15 cellular contexts compared by ENCODE assay signal in the genomic region with DNA sequence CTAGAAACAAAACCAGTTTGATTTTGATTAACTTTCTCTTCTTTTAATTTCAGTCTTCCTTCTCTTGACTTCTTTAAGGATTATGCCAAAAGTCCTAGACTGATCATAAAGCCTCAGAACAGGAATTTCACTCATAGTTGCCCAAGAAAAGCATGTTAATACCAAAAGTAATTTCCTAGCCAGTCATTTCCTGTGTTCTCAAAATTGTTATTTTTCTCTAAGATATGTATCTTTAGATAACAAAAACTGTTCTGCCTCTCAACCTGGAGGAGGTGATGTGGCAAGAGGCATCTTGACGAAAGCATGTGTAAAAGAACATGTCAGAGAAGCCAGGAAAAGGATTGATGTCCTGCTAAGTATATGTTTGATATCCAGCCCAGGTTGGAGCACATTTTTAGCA.
DNase-seq lines count a peak whose midpoint lies in the region; ATAC-seq, FAIRE-seq and TF ChIP-seq lines count a peak whose summit lies in the region.
"Had no signal": no experiment of that assay in that cellular context is flagged by ENCODE, and none has a peak within 500 bp of the region (broad histone marks: within the 10 kb centered on the region; RNA-seq: fewer than 3 reads in every experiment).

No MANE protein-coding gene starts in this region.

- H3K56ac ChIP-seq in H1 (replicated peaks; ENCODE audit: insufficient read length, low read depth, low read length), result no peak overlapping the region

- H3K9me3 ChIP-seq in GM23248 (ENCODE audit: low read depth) (no peaks in the 10 kb centered on the region), RWPE2 (ENCODE audit: severe bottlenecking) (no peaks in the 10 kb centered on the region), H1 (ENCODE audit: insufficient read depth in 2 of 2, low read depth in 1 of 2, low read length in 1 of 2) (no peaks in the 10 kb centered on the region)
- H3K9me3 ChIP-seq: stomach had no signal

- no peak overlapping the region for H2BK5ac ChIP-seq in H1 (ENCODE audit: low read depth, low read length)

- H2BK120ac ChIP-seq in H1 (replicated peaks; ENCODE audit: low read depth, low read length), result peak overlapping the region; percentile 48

- H3F3A ChIP-seq in GM23248 (ENCODE audit: insufficient read depth), result peaks cover 96% of the 10 kb centered on the region

- no peak overlapping the region for H2BK12ac ChIP-seq in H1 (ENCODE audit: low read depth, low read length)

- H4K20me1 ChIP-seq in GM23248 (ENCODE audit: insufficient read depth) (no peaks in the 10 kb centered on the region), H1 (replicated peaks in 1 of 2; ENCODE audit: control insufficient read depth in 1 of 2, insufficient read depth in 2 of 2, low read length in 2 of 2) (peaks cover 0 to 5% of the 10 kb centered on the region in 2 experiments)

- H4K91ac ChIP-seq in H1 (replicated peaks; ENCODE audit: insufficient read length, low read length), result no peak overlapping the region

- CTCF ChIA-PET in H1 (lab: Charles Lee; ENCODE audit: partially characterized antibody), result interaction anchor here (0.9 to 1.7 kb wide), 3 partner anchors 11 to 44 kb away, joined by 3 to 5 read pairs (median 5); no protein-coding TSS in a partner anchor

- H3K18ac ChIP-seq in H1 (ENCODE audit: extremely low read depth, low read length), result no peak overlapping the region

- no peak overlapping the region for H4K8ac ChIP-seq in H1 (ENCODE audit: extremely low read depth, insufficient read depth, low read length)

- no peak overlapping the region for H3K23ac ChIP-seq in H1 (ENCODE audit: insufficient read length)

- in situ Hi-C loops in GM23248 (cut with MboI), result no loop called here

- peak overlapping the region; percentile 94 for H3K27ac ChIP-seq in GM23248
- H3K27ac ChIP-seq in RWPE2 (ENCODE audit: poor library complexity, severe bottlenecking), result peak overlapping the region; percentile 99
- H3K27ac ChIP-seq in H1 (ENCODE audit: low read depth, low read length), result no peak overlapping the region
- H3K27ac ChIP-seq in caudate nucleus (ENCODE audit: low read depth, low read length), result no peak overlapping the region

- no peak overlapping the region for H2AFZ ChIP-seq in GM23248
- H2AFZ ChIP-seq in H1 (ENCODE audit: low read length), result no peak overlapping the region

- H2BK20ac ChIP-seq in H1 (ENCODE audit: low read length), result no peak overlapping the region

- no peaks in the 10 kb centered on the region for H3K36me3 ChIP-seq in GM23248 (ENCODE audit: low read depth)
- H3K36me3 ChIP-seq in RWPE2 (ENCODE audit: low read depth), result peaks cover 33% of the 10 kb centered on the region; the same call in 1 of the 2 replicates
- H3K36me3 ChIP-seq in H1 (ENCODE audit: control insufficient read depth in 2 of 4, insufficient read depth in 4 of 4, low read length in 3 of 4), result no peaks in the 10 kb centered on the region
- H3K36me3 ChIP-seq: stomach had no signal

- TF ChIP-seq POLR2A in H1 (IDR thresholded peaks at IDR 0.05; ENCODE audit: control extremely low read depth in 1 of 2, low read depth in 2 of 2, low read length in 2 of 2), result no peak

- H3K4me3 ChIP-seq in GM23248 (peak overlapping the region; percentile 28; the same call in 1 of the 2 replicates), RWPE2 (ENCODE audit: severe bottlenecking) (no peak overlapping the region), H1 (ENCODE audit: extremely low read depth in 1 of 4, insufficient read depth in 2 of 4, low read depth in 3 of 4, low read length in 4 of 4) (no peak overlapping the region)
- H3K4me3 ChIP-seq: stomach had no signal

- H2BK15ac ChIP-seq in H1 (ENCODE audit: low read length), result no peak overlapping the region

- H3K4me2 ChIP-seq in GM23248 (ENCODE audit: unreplicated experiment), result peak overlapping the region; percentile 62
- H3K4me2 ChIP-seq in H1 (ENCODE audit: insufficient read depth in 1 of 2, low read depth in 2 of 2, low read length in 2 of 2), result no peak overlapping the region

- H3K79me2 ChIP-seq in GM23248 (ENCODE audit: insufficient read depth) (peaks cover 97% of the 10 kb centered on the region), H1 (ENCODE audit: control insufficient read depth in 1 of 2, insufficient read depth in 2 of 2, low read length in 2 of 2) (peaks cover 0 to 52% of the 10 kb centered on the region in 2 experiments; a peak in 2 of 4 replicates)

- ATAC-seq in RWPE2 (ENCODE audit: low read depth), result peak; percentile 57
- no peak for ATAC-seq in GM18502 (IDR thresholded peaks at IDR 0.05; ENCODE audit: poor library complexity, unreplicated experiment)
- ATAC-seq: activated T-cell treated with anti-CD3 and anti-CD28 coated beads, Interleukin-2, amount 50 U/mL, for 4 hours had no signal

- H3K4me1 ChIP-seq in GM23248 (ENCODE audit: insufficient read depth) (peaks cover 99% of the 10 kb centered on the region), RWPE2 (ENCODE audit: insufficient read depth, poor library complexity, severe bottlenecking) (peaks cover 78% of the 10 kb centered on the region), H1 (replicated peaks in 1 of 4; ENCODE audit: control insufficient read depth in 3 of 4, insufficient read depth in 4 of 4, low read length in 3 of 4) (peaks cover 9 to 32% (median 26%) of the 10 kb centered on the region in 4 experiments)

- DNase-seq in GM23248 (peak; percentile 78), RWPE2 (ENCODE audit: low spot score) (no peak), H1 (ENCODE audit: low read depth in 1 of 2, low spot score in 2 of 2) (no peak), pulmonary artery endothelial cell (ENCODE audit: low read depth, low spot score) (peak; percentile 71), NCI-H2081 (lab: John Stamatoyannopoulos, UW) (no peak), caudate nucleus (lab: John Stamatoyannopoulos, UW) (no peak)
- DNase-seq: activated CD4-positive, alpha-beta T cell treated with anti-CD3 and anti-CD28 coated beads for 1 hour; activated T-cell treated with anti-CD3 and anti-CD28 coated beads, Interleukin-2, amount 50 U/mL, for 4 hours; Calu3; Karpas-422; NCI-H2171 treated with DMSO at 0.1 percent for 48 hours; retina; stomach; T-helper 1 cell had no signal

- H3K9me2 ChIP-seq in GM23248 (ENCODE audit: insufficient read depth), result no peaks in the 10 kb centered on the region

- POLR2A ChIA-PET in H1 (lab: Charles Lee; ENCODE audit: partially characterized antibody), result no interaction called here

- no peak overlapping the region for H4K5ac ChIP-seq in H1 (ENCODE audit: insufficient read length, low read depth, low read length)

- no peak for TF ChIP-seq EP300 in H1 (IDR thresholded peaks at IDR 0.05; ENCODE audit: borderline replicate concordance in 1 of 2, low read depth in 2 of 2, low read length in 2 of 2)

- TF ChIP-seq CTCF in RWPE2 (IDR thresholded peaks at IDR 0.05; ENCODE audit: poor library complexity, severe bottlenecking) (no peak), H1 (IDR thresholded peaks at IDR 0.05; ENCODE audit: control extremely low read depth in 1 of 3, insufficient read depth in 1 of 3, low read depth in 1 of 3, low read length in 3 of 3) (no peak)

- no peak overlapping the region for H3K4ac ChIP-seq in H1 (replicated peaks; ENCODE audit: insufficient read length, low read depth, low read length)

- peak overlapping the region; percentile 71 for H3K9ac ChIP-seq in GM23248
- no peak overlapping the region for H3K9ac ChIP-seq in H1 (replicated peaks in 1 of 4; ENCODE audit: extremely low read depth in 1 of 4, low read depth in 3 of 4, low read length in 3 of 4)

- H3K27me3 ChIP-seq in GM23248 (replicated peaks; ENCODE audit: insufficient read depth) (no peaks in the 10 kb centered on the region), RWPE2 (ENCODE audit: insufficient read depth, poor library complexity, severe bottlenecking) (no peaks in the 10 kb centered on the region), H1 (replicated peaks in 1 of 4; ENCODE audit: control insufficient read depth in 3 of 4, extremely low read depth in 1 of 4, insufficient read depth in 3 of 4, low read length in 3 of 4) (no peaks in the 10 kb centered on the region)
- H3K27me3 ChIP-seq: stomach had no signal

- H2AK5ac ChIP-seq in H1 (ENCODE audit: low read depth, low read length), result no peak overlapping the region

- WGBS in GM23248 (ENCODE audit: low coverage in 1 of 2, low lambda C conversion rate in 2 of 2, missing lambda C conversion rate in 2 of 2), 2 experiments, result 0 to 4% methylated on average over 1 of the region's 1 CpG
- 85% methylated on average over 1 of the region's 1 CpG; no CpG with 5 or more reads in 1 of the 2 experiments for WGBS in H1 (ENCODE audit: extremely low coverage in 1 of 2, insufficient coverage in 1 of 2, insufficient read length in 1 of 2, insufficient replicate concordance in 2 of 2, low coverage in 1 of 2, low lambda C conversion rate in 2 of 2, missing lambda C conversion rate in 1 of 2), 2 experiments

- H3K23me2 ChIP-seq in H1 (ENCODE audit: low read depth, low read length), result no peaks in the 10 kb centered on the region

- FAIRE-seq in H1 (lab: Jason Lieb, UNC), result no peak

- no peak for TF ChIP-seq RAD21 in H1 (IDR thresholded peaks at IDR 0.05 in 1 of 2, conservative IDR thresholded peaks at IDR 0.05 in 1 of 2; ENCODE audit: low read depth in 2 of 2, low read length in 2 of 2)

- H3K14ac ChIP-seq in H1 (ENCODE audit: insufficient read length), result no peak overlapping the region

- peaks cover 4% of the 10 kb centered on the region; the same call in 1 of the 2 replicates for H3K79me1 ChIP-seq in H1 (ENCODE audit: low read depth, low read length)

TF ChIP-seq in H1, 55 proteins besides CTCF, POLR2A, EP300 and RAD21 (continues in another document):
- TF ChIP-seq HDAC2 (IDR thresholded peaks at IDR 0.05; ENCODE audit: borderline replicate concordance in 1 of 2, low read depth in 2 of 2, low read length in 2 of 2) (no peak), RFX5 (IDR thresholded peaks at IDR 0.05; ENCODE audit: borderline replicate concordance, low read depth, low read length) (no peak), CREB1 (IDR thresholded peaks at IDR 0.05) (no peak), TEAD4 (IDR thresholded peaks at IDR 0.05; ENCODE audit: low read depth, low read length) (no peak), NANOG (IDR thresholded peaks at IDR 0.05; ENCODE audit: insufficient read depth, low read depth, low read length, poor library complexity, severe bottlenecking) (no peak), SP4 (IDR thresholded peaks at IDR 0.05; ENCODE audit: low read length) (no peak), CTBP2 (IDR thresholded peaks at IDR 0.05; ENCODE audit: borderline replicate concordance, insufficient read depth, insufficient read length, low read length) (no peak), SP1 (IDR thresholded peaks at IDR 0.05; ENCODE audit: low read depth, low read length) (no peak)
- TF ChIP-seq, protein P1, sequence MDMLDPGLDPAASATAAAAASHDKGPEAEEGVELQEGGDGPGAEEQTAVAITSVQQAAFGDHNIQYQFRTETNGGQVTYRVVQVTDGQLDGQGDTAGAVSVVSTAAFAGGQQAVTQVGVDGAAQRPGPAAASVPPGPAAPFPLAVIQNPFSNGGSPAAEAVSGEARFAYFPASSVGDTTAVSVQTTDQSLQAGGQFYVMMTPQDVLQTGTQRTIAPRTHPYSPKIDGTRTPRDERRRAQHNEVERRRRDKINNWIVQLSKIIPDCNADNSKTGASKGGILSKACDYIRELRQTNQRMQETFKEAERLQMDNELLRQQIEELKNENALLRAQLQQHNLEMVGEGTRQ (IDR thresholded peaks at IDR 0.05; ENCODE audit: low read length), result no peak

Comparison
In these comparisons a context has a peak if more than half of its experiments do, and no peak if none do; other contexts are left out.
1. DNase-seq: peak in GM23248 (single experiment) and pulmonary artery endothelial cell (single experiment); none in RWPE2 (single experiment), H1 (0 of 2), NCI-H2081 (0 of 2) and caudate nucleus (0 of 61).
2. H3K27ac ChIP-seq: peak in GM23248 (single experiment) and RWPE2 (single experiment); none in H1 (single experiment) and caudate nucleus (single experiment).